8 cellular contexts compared by ENCODE assay signal in genomic region chr16:76535-77272, GRCh38. TPM values are rescaled to one million over a fixed set of nuclear protein-coding genes. Genes with fewer than 3 reads are reported as not detected.
DNase-seq lines count a peak whose midpoint lies in the region; FAIRE-seq and TF ChIP-seq lines count a peak whose summit lies in the region.

No MANE protein-coding gene starts in this region.

- CTCF ChIA-PET in RWPE1 (lab: Yijun Ruan, JAX) = interaction anchor here (1.1 to 2.7 kb wide), 2 partner anchors 10 to 11 kb away, joined by 3 to 14 read pairs; no protein-coding TSS in a partner anchor
- CTCF ChIA-PET in H1 (lab: Charles Lee; ENCODE audit: partially characterized antibody) = interaction anchor here (0.7 to 25.7 kb wide), 7 partner anchors 9 to 105 kb away, joined by 3 to 856 read pairs (median 5); partner anchors contain the start of gene RHBDF1

- no peak for FAIRE-seq in H1 (lab: Jason Lieb, UNC)

- peak overlapping the region; percentile 60; the same call in 1 of the 2 replicates for H3K18ac ChIP-seq in H1 (ENCODE audit: extremely low read depth, low read length)

- H3K4ac ChIP-seq in H1 (replicated peaks; ENCODE audit: insufficient read length, low read depth, low read length) = peak overlapping the region; percentile 50

- H3K23ac ChIP-seq in H1 (ENCODE audit: insufficient read length) = no peak overlapping the region

- peak overlapping the region; percentile 99 for H3K4me3 ChIP-seq in GM12864 (ENCODE audit: low read depth, low read length)
- peak overlapping the region in 1 of 4 experiments; percentile 75; a peak in 2 of 8 replicates for H3K4me3 ChIP-seq in H1 (ENCODE audit: extremely low read depth in 1 of 4, insufficient read depth in 2 of 4, low read depth in 3 of 4, low read length in 4 of 4)
- peak overlapping the region in 1 of 2 donors; percentile 75 for H3K4me3 ChIP-seq in muscle layer of duodenum (ENCODE audit: low read depth in 1 of 2, low read length in 2 of 2)

- no peak for TF ChIP-seq CTCF in GM12864 (IDR thresholded peaks at IDR 0.05; ENCODE audit: low read depth, low read length, missing control alignments)
- no peak for TF ChIP-seq CTCF in RWPE1 (conservative IDR thresholded peaks at IDR 0.05; ENCODE audit: low read depth)
- no peak for TF ChIP-seq CTCF in H1 (IDR thresholded peaks at IDR 0.05; ENCODE audit: control extremely low read depth in 1 of 3, insufficient read depth in 1 of 3, low read depth in 1 of 3, low read length in 3 of 3)

- no peaks in the 10 kb centered on the region for H3K79me1 ChIP-seq in H1 (ENCODE audit: low read depth, low read length)

- H2AFZ ChIP-seq in H1 (ENCODE audit: low read length) = no peak overlapping the region

- no peaks in the 10 kb centered on the region for H3K9me3 ChIP-seq in H1 (ENCODE audit: insufficient read depth in 2 of 2, low read depth in 1 of 2, low read length in 1 of 2)
- H3K9me3 ChIP-seq in muscle layer of duodenum (ENCODE audit: control insufficient read depth in 1 of 2, low read length in 2 of 2) = no peaks in the 10 kb centered on the region

- TF ChIP-seq RAD21 in H1 (IDR thresholded peaks at IDR 0.05 in 1 of 2, conservative IDR thresholded peaks at IDR 0.05 in 1 of 2; ENCODE audit: low read depth in 2 of 2, low read length in 2 of 2) = no peak

- peak overlapping the region; percentile 99 for H2BK15ac ChIP-seq in H1 (ENCODE audit: low read length)

- H2BK5ac ChIP-seq in H1 (ENCODE audit: low read depth, low read length) = 0 out of 2 replicates have a peak overlapping the region, but pooled peaks have one; percentile 66

- H4K8ac ChIP-seq in H1 (ENCODE audit: extremely low read depth, insufficient read depth, low read length) = no peak overlapping the region

- 81% methylated on average over 13 of the region's 13 CpGs; no CpG with 5 or more reads in 1 of the 2 experiments for WGBS in H1 (ENCODE audit: extremely low coverage in 1 of 2, insufficient coverage in 1 of 2, insufficient read length in 1 of 2, insufficient replicate concordance in 2 of 2, low coverage in 1 of 2, low lambda C conversion rate in 2 of 2, missing lambda C conversion rate in 1 of 2), 2 experiments

- peaks cover 0 to 2% (median 0%) of the 10 kb centered on the region in 4 experiments; a peak in 1 of 8 replicates for H3K36me3 ChIP-seq in H1 (ENCODE audit: control insufficient read depth in 2 of 4, insufficient read depth in 4 of 4, low read length in 3 of 4)
- peaks cover 0 to 14% of the 10 kb centered on the region in 2 donors for H3K36me3 ChIP-seq in muscle layer of duodenum (ENCODE audit: control insufficient read depth in 1 of 2, insufficient read depth in 2 of 2, low read length in 2 of 2)

- H4K91ac ChIP-seq in H1 (replicated peaks; ENCODE audit: insufficient read length, low read length) = peak overlapping the region; percentile 39

- peak overlapping the region; percentile 87; the same call in 1 of the 2 replicates for H2BK12ac ChIP-seq in H1 (ENCODE audit: low read depth, low read length)

- no peak overlapping the region for H4K5ac ChIP-seq in H1 (ENCODE audit: insufficient read length, low read depth, low read length)

- no peak for TF ChIP-seq POLR2A in H1 (IDR thresholded peaks at IDR 0.05; ENCODE audit: control extremely low read depth in 1 of 2, low read depth in 2 of 2, low read length in 2 of 2)

- no peak overlapping the region for H3K14ac ChIP-seq in H1 (ENCODE audit: insufficient read length)

- no peak overlapping the region for H3K9ac ChIP-seq in H1 (replicated peaks in 1 of 4; ENCODE audit: extremely low read depth in 1 of 4, low read depth in 3 of 4, low read length in 3 of 4)

- peaks cover 0 to 4% (median 3%) of the 10 kb centered on the region in 4 experiments; a peak in 3 of 7 replicates for H3K27me3 ChIP-seq in H1 (replicated peaks in 1 of 4; ENCODE audit: control insufficient read depth in 3 of 4, extremely low read depth in 1 of 4, insufficient read depth in 3 of 4, low read length in 3 of 4)
- H3K27me3 ChIP-seq in muscle layer of duodenum (ENCODE audit: low read depth, low read length) = no peaks in the 10 kb centered on the region

- peak overlapping the region; percentile 91 for H3K27ac ChIP-seq in RWPE1
- H3K27ac ChIP-seq in H1 (ENCODE audit: low read depth, low read length) = no peak overlapping the region
- peak overlapping the region; percentile 75 for H3K27ac ChIP-seq in muscle layer of duodenum (ENCODE audit: low read length)

- H2BK20ac ChIP-seq in H1 (ENCODE audit: low read length) = no peak overlapping the region

- no peak for TF ChIP-seq EP300 in H1 (IDR thresholded peaks at IDR 0.05; ENCODE audit: borderline replicate concordance in 1 of 2, low read depth in 2 of 2, low read length in 2 of 2)

- H2AK5ac ChIP-seq in H1 (ENCODE audit: low read depth, low read length) = peak overlapping the region; percentile 58; the same call in 1 of the 2 replicates

- H3K56ac ChIP-seq in H1 (replicated peaks; ENCODE audit: insufficient read length, low read depth, low read length) = peak overlapping the region; percentile 5

- no peaks in the 10 kb centered on the region for H3K79me2 ChIP-seq in H1 (ENCODE audit: control insufficient read depth in 1 of 2, insufficient read depth in 2 of 2, low read length in 2 of 2)

- H3K4me1 ChIP-seq in H1 (replicated peaks in 1 of 4; ENCODE audit: control insufficient read depth in 3 of 4, insufficient read depth in 4 of 4, low read length in 3 of 4) = peaks cover 6 to 57% (median 43%) of the 10 kb centered on the region in 4 experiments
- peaks cover 14 to 41% of the 10 kb centered on the region in 2 donors for H3K4me1 ChIP-seq in muscle layer of duodenum (ENCODE audit: control insufficient read depth in 1 of 2, insufficient read depth in 2 of 2, low read length in 2 of 2)

- peak overlapping the region; percentile 92 to 95; a peak in 2 of 4 replicates for H3K4me2 ChIP-seq in H1 (ENCODE audit: insufficient read depth in 1 of 2, low read depth in 2 of 2, low read length in 2 of 2)

- POLR2A ChIA-PET in RWPE1 (lab: Yijun Ruan, JAX; ENCODE audit: low non-redundant PET) = interaction anchor here (1.8 kb wide), 1 partner anchor 11 kb away, joined by 4 read pairs; no protein-coding TSS in a partner anchor
- POLR2A ChIA-PET in H1 (lab: Charles Lee; ENCODE audit: partially characterized antibody) = interaction anchor here (0.5 to 3.2 kb wide), 10 partner anchors 8 to 326 kb away, joined by 3 to 19 read pairs (median 4); no protein-coding TSS in a partner anchor

- peak; percentile 73 for DNase-seq in 8988T
- no peak for DNase-seq in GM12864 (ENCODE audit: low read depth)
- DNase-seq in RWPE1 (ENCODE audit: low spot score) = peak; percentile 64
- no peak for DNase-seq in H1 (ENCODE audit: low read depth in 1 of 2, low spot score in 2 of 2)
- no peak for DNase-seq in Ammon's horn (ENCODE audit: low spot score)
- no peak for DNase-seq in iPS-NIHi7 (ENCODE audit: extremely low spot score)
- no peak for DNase-seq in NCI-H2107 treated with DMSO at 0.1 percent for 48 hours (lab: John Stamatoyannopoulos, UW; ENCODE audit: unreplicated experiment)

- peaks cover 0 to 6% of the 10 kb centered on the region in 2 experiments for H4K20me1 ChIP-seq in H1 (replicated peaks in 1 of 2; ENCODE audit: control insufficient read depth in 1 of 2, insufficient read depth in 2 of 2, low read length in 2 of 2)

- H2BK120ac ChIP-seq in H1 (replicated peaks; ENCODE audit: low read depth, low read length) = no peak overlapping the region

- peaks cover 21% of the 10 kb centered on the region; the same call in 1 of the 2 replicates for H3K23me2 ChIP-seq in H1 (ENCODE audit: low read depth, low read length)

TF ChIP-seq in H1, 55 proteins besides CTCF, POLR2A, EP300 and RAD21 (continues in another document):
- no peak for TF ChIP-seq POU5F1 (IDR thresholded peaks at IDR 0.05; ENCODE audit: low read depth, low read length)

RNA-seq across cellular contexts. Expression of gene MPG, which starts 1.3 kb away (rescaled TPM):
- total RNA-seq in H1 (2021; fragmentation: NEBNext Ultra II Directional; extraction: Animal tissue kit (Norgen Biotek cat#: 25700)) = 35.8 and 37.6 TPM in 2 replicates
- 83.7 and 107 TPM in 2 replicates for polyA plus RNA-seq in H1 (2011; rRNA removed)
- polyA plus RNA-seq in H1 (2011; cell fraction: cytosol; rRNA removed) = 62.4 TPM
- polyA plus RNA-seq in H1 (2011; cell fraction: nucleus; rRNA removed) = 62.1 TPM
- polyA plus RNA-seq in H1 (2012, experiment 1 of 2) = 28.1 to 43.9 TPM (median 40.6 TPM) in 4 replicates
- 59.4 TPM for polyA plus RNA-seq in H1 (2012, experiment 2 of 2)
- polyA plus RNA-seq in H1 (2013, experiment 1 of 2) = 57.3 TPM
- polyA plus RNA-seq in H1 (2013, experiment 2 of 2) = 56.6 TPM
- 7.2 and 9.8 TPM in 2 replicates for polyA minus RNA-seq in H1 (2011; rRNA and poly(A)+ RNA removed)
- polyA minus RNA-seq in H1 (2011; cell fraction: cytosol; rRNA and poly(A)+ RNA removed) = 31.9 TPM
- polyA minus RNA-seq in H1 (2011; cell fraction: nucleus; rRNA and poly(A)+ RNA removed) = 21.6 TPM

RNA-seq across cellular contexts. Expression of gene RHBDF1, which starts 4.3 kb away (rescaled TPM):
- 32.5 and 37.4 TPM in 2 replicates for total RNA-seq in H1 (2021; fragmentation: NEBNext Ultra II Directional; extraction: Animal tissue kit (Norgen Biotek cat#: 25700))
- 51.6 and 76.9 TPM in 2 replicates for polyA plus RNA-seq in H1 (2011; rRNA removed)
- 45.9 TPM for polyA plus RNA-seq in H1 (2011; cell fraction: cytosol; rRNA removed)
- polyA plus RNA-seq in H1 (2011; cell fraction: nucleus; rRNA removed) = 462 TPM
- 29.1 to 43.2 TPM (median 40.3 TPM) in 4 replicates for polyA plus RNA-seq in H1 (2012, experiment 1 of 2)
- polyA plus RNA-seq in H1 (2012, experiment 2 of 2) = 31.7 TPM
- polyA plus RNA-seq in H1 (2013, experiment 1 of 2) = 41.3 TPM
- polyA plus RNA-seq in H1 (2013, experiment 2 of 2) = 37.4 TPM
- polyA minus RNA-seq in H1 (2011; rRNA and poly(A)+ RNA removed) = 21.8 and 30.8 TPM in 2 replicates
- polyA minus RNA-seq in H1 (2011; cell fraction: cytosol; rRNA and poly(A)+ RNA removed) = 18.2 TPM
- 49.7 TPM for polyA minus RNA-seq in H1 (2011; cell fraction: nucleus; rRNA and poly(A)+ RNA removed)

RNA-seq across cellular contexts. Expression of gene SNRNP25, which starts 23.1 kb away (rescaled TPM):
- total RNA-seq in H1 (2021; fragmentation: NEBNext Ultra II Directional; extraction: Animal tissue kit (Norgen Biotek cat#: 25700)) = 49.6 and 58.4 TPM in 2 replicates
- 45.2 and 53.0 TPM in 2 replicates for polyA plus RNA-seq in H1 (2011; rRNA removed)
- 75.6 TPM for polyA plus RNA-seq in H1 (2011; cell fraction: cytosol; rRNA removed)
- polyA plus RNA-seq in H1 (2011; cell fraction: nucleus; rRNA removed) = 48.5 TPM
- polyA plus RNA-seq in H1 (2012, experiment 1 of 2) = 62.8 to 118 TPM (median 92.7 TPM) in 4 replicates
- polyA plus RNA-seq in H1 (2012, experiment 2 of 2) = 122 TPM
- 52.3 TPM for polyA plus RNA-seq in H1 (2013, experiment 1 of 2)
- polyA plus RNA-seq in H1 (2013, experiment 2 of 2) = 51.6 TPM
- 20.7 and 26.8 TPM in 2 replicates for polyA minus RNA-seq in H1 (2011; rRNA and poly(A)+ RNA removed)
- 21.7 TPM for polyA minus RNA-seq in H1 (2011; cell fraction: cytosol; rRNA and poly(A)+ RNA removed)
- polyA minus RNA-seq in H1 (2011; cell fraction: nucleus; rRNA and poly(A)+ RNA removed) = 18.0 TPM

RNA-seq across cellular contexts. Expression of gene POLR3K, which starts 23.3 kb away (rescaled TPM):
- total RNA-seq in H1 (2021; fragmentation: NEBNext Ultra II Directional; extraction: Animal tissue kit (Norgen Biotek cat#: 25700)) = 45.4 and 49.6 TPM in 2 replicates
- polyA plus RNA-seq in H1 (2011; rRNA removed) = 76.5 and 80.5 TPM in 2 replicates
- 82.5 TPM for polyA plus RNA-seq in H1 (2011; cell fraction: cytosol; rRNA removed)
- polyA plus RNA-seq in H1 (2011; cell fraction: nucleus; rRNA removed) = 52.0 TPM
- polyA plus RNA-seq in H1 (2012, experiment 1 of 2) = 55.4 to 63.9 TPM (median 58.6 TPM) in 4 replicates
- 25.1 TPM for polyA plus RNA-seq in H1 (2012, experiment 2 of 2)
- polyA plus RNA-seq in H1 (2013, experiment 1 of 2) = 41.3 TPM
- 43.7 TPM for polyA plus RNA-seq in H1 (2013, experiment 2 of 2)
- polyA minus RNA-seq in H1 (2011; rRNA and poly(A)+ RNA removed) = 44.6 and 52.4 TPM in 2 replicates
- polyA minus RNA-seq in H1 (2011; cell fraction: cytosol; rRNA and poly(A)+ RNA removed) = 25.0 TPM
- polyA minus RNA-seq in H1 (2011; cell fraction: nucleus; rRNA and poly(A)+ RNA removed) = 17.7 TPM

Comparison
In these comparisons a context has a peak if more than half of its experiments do, and no peak if none do; other contexts are left out.
1. DNase-seq: peak in 8988T (single experiment) and RWPE1 (single experiment); none in GM12864 (single experiment), H1 (0 of 2), Ammon's horn (single experiment), iPS-NIHi7 (single experiment) and NCI-H2107 treated with DMSO at 0.1 percent for 48 hours (single experiment).